Comparison of ENCODE assay signal across 16 cellular contexts in the genomic region with DNA sequence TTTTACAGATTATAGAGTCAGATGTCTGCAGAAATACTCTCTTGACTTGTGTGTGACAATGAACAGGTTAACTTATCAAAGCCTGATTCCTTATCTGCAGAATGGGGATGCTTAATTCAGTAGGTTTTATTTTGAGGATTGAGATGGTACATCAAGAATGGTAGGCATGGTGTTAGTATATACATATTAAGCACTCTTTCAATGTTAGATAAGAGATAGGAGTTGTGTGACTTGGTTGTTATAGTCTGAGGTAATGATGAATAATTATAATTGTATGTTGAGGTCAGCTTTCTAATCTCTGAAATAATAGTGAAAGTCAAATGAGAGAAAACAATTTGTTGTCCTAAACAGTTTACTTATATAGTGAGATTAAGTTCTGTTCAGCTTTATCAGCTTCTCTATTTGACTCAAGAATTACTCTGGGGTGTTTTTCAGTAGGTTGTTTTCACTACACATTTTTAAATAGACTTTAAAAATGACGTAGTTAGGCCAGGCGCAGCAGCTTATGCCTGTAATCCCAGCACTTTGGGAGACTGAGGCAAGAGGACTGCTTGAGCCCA.
"Had no signal": no experiment of that assay in that cellular context is flagged by ENCODE, and none has a peak within 500 bp of the region (broad histone marks: within the 10 kb centered on the region; RNA-seq: fewer than 3 reads in every experiment).

No MANE protein-coding gene starts in this region.

- DNase-seq: activated CD4-positive, alpha-beta memory T cell treated with anti-CD3 and anti-CD28 coated beads for 36 hours; activated naive CD4-positive, alpha-beta T cell treated with anti-CD3 and anti-CD28 coated beads for 36 hours; activated T-cell treated with anti-CD3 and anti-CD28 coated beads for 4 hours; body of pancreas; effector memory CD8-positive, alpha-beta T cell; esophagus squamous epithelium; left cardiac atrium; mesendoderm; naive thymus-derived CD8-positive, alpha-beta T cell; pancreas; right lobe of liver; stimulated activated CD8-positive, alpha-beta memory T cell treated with anti-CD3 and anti-CD28 coated beads, Interleukin-4, amount 100 ng/mL, for 48 hours; stimulated activated naive CD4-positive, alpha-beta T cell treated with Interleukin-2 at 50 U/mL for 16 hours; transverse colon; uterus had no signal

- H3K27me3 Mint-ChIP-seq: activated CD4-positive, alpha-beta memory T cell treated with anti-CD3 and anti-CD28 coated beads for 36 hours; effector memory CD8-positive, alpha-beta T cell; naive thymus-derived CD8-positive, alpha-beta T cell had no signal

- H3K9me3 Mint-ChIP-seq: activated CD4-positive, alpha-beta memory T cell treated with anti-CD3 and anti-CD28 coated beads for 36 hours; activated naive CD4-positive, alpha-beta T cell treated with anti-CD3 and anti-CD28 coated beads for 36 hours; effector memory CD8-positive, alpha-beta T cell; naive thymus-derived CD8-positive, alpha-beta T cell had no signal

- H3K27ac Mint-ChIP-seq: activated CD4-positive, alpha-beta memory T cell treated with anti-CD3 and anti-CD28 coated beads for 36 hours; activated naive CD4-positive, alpha-beta T cell treated with anti-CD3 and anti-CD28 coated beads for 36 hours had no signal

- FAIRE-seq: pancreas had no signal

- H3K4me3 ChIP-seq: body of pancreas, esophagus squamous epithelium, pancreas, right lobe of liver, smooth muscle cell, transverse colon, uterus had no signal

- ATAC-seq: body of pancreas; effector memory CD8-positive, alpha-beta T cell; left cardiac atrium; naive thymus-derived CD8-positive, alpha-beta T cell; pancreas had no signal

- H3K9me3 ChIP-seq: body of pancreas, esophagus squamous epithelium, pancreas, right lobe of liver, transverse colon, uterus had no signal

- H3K27ac ChIP-seq: body of pancreas, esophagus squamous epithelium, pancreas, right lobe of liver had no signal

- H3K4me3 Mint-ChIP-seq: activated CD4-positive, alpha-beta memory T cell treated with anti-CD3 and anti-CD28 coated beads for 36 hours; activated naive CD4-positive, alpha-beta T cell treated with anti-CD3 and anti-CD28 coated beads for 36 hours; effector memory CD8-positive, alpha-beta T cell; naive thymus-derived CD8-positive, alpha-beta T cell had no signal

- H3K4me1 ChIP-seq: uterus had no signal

- H3K36me3 Mint-ChIP-seq: activated CD4-positive, alpha-beta memory T cell treated with anti-CD3 and anti-CD28 coated beads for 36 hours had no signal

- H3K36me3 ChIP-seq: pancreas, right lobe of liver, transverse colon, uterus had no signal
